Comparison of ENCODE assay signal across 22 cellular contexts in genomic region chr13:41833851-41834250, GRCh38.
DNase-seq lines count a peak whose midpoint lies in the region; ATAC-seq and TF ChIP-seq lines count a peak whose summit lies in the region.
"Had no signal": no experiment of that assay in that cellular context is flagged by ENCODE, and none has a peak within 500 bp of the region (broad histone marks: within the 10 kb centered on the region; RNA-seq: fewer than 3 reads in every experiment).

No MANE protein-coding gene starts in this region.

- intact Hi-C loops in left ventricle myocardium inferior (cut with micrococcal nuclease) (no loop called here), left cardiac atrium (cut with DNase I) (no loop called here)

- ATAC-seq in left cardiac atrium: no peak
- ATAC-seq in stimulated activated naive B cell treated with anti-CD40 and anti-IgM and Interleukin-4, amounts not matched to agents 10 μg/mL and 1 μg/mL and 100 μg/mL, for 72 hours (replicated peaks): no peak
- no peak for ATAC-seq in natural killer cell treated with Interleukin-12 subunit alpha and Interleukin-12 subunit beta and Interleukin-15 and Interleukin-18, amount 100 ng/mL, for 72 hours
- ATAC-seq: CD8-positive, alpha-beta T cell had no signal

- H3K9me3 Mint-ChIP-seq in stimulated activated naive B cell treated with anti-CD40 and anti-IgM and Interleukin-4, amounts not matched to agents 10 μg/mL and 1 μg/mL and 100 μg/mL, for 72 hours: peaks cover 0 to 4% of the 10 kb centered on the region in 2 donors
- H3K9me3 Mint-ChIP-seq in natural killer cell treated with Interleukin-12 subunit alpha and Interleukin-12 subunit beta and Interleukin-15 and Interleukin-18, amount 100 ng/mL, for 72 hours: no peaks in the 10 kb centered on the region
- H3K9me3 Mint-ChIP-seq: CD8-positive, alpha-beta T cell had no signal

- H3K27me3 ChIP-seq in left ventricle myocardium inferior (ENCODE audit: low read depth): no peaks in the 10 kb centered on the region
- H3K27me3 ChIP-seq: BLaER1 treated with 17β-estradiol and CSF1 and Interleukin-3, amounts not matched to agents 10 nM and 100 nM; Peyer's patch had no signal

- H3K36me3 Mint-ChIP-seq in stimulated activated naive B cell treated with anti-CD40 and anti-IgM and Interleukin-4, amounts not matched to agents 10 μg/mL and 1 μg/mL and 100 μg/mL, for 72 hours: peaks cover 33 to 39% of the 10 kb centered on the region in 2 donors
- peaks cover 4% of the 10 kb centered on the region for H3K36me3 Mint-ChIP-seq in natural killer cell treated with Interleukin-12 subunit alpha and Interleukin-12 subunit beta and Interleukin-15 and Interleukin-18, amount 100 ng/mL, for 72 hours

- TF ChIP-seq CTCF in left ventricle myocardium inferior (IDR thresholded peaks at IDR 0.05; ENCODE audit: borderline replicate concordance) (no peak), fibroblast of pulmonary artery (IDR thresholded peaks at IDR 0.05; ENCODE audit: low read length, missing control alignments) (no peak)

- peak overlapping the region; percentile 10 for H3K4me3 ChIP-seq in left ventricle myocardium inferior
- H3K4me3 ChIP-seq in fibroblast of pulmonary artery (replicated peaks; ENCODE audit: low read depth, low read length): no peak overlapping the region
- H3K4me3 ChIP-seq: BLaER1 treated with 17β-estradiol and CSF1 and Interleukin-3, amounts not matched to agents 10 nM and 100 nM; Peyer's patch had no signal

- DNase-seq in left ventricle myocardium inferior (no peak), left cardiac atrium (no peak), caudate nucleus (lab: John Stamatoyannopoulos, UW) (no peak), fibroblast of pulmonary artery (ENCODE audit: low read depth) (peak; percentile 20), retina (no peak)
- no peak for DNase-seq in central memory CD4-positive, alpha-beta T cell
- DNase-seq in stimulated activated naive B cell treated with anti-CD40 and anti-IgM and Interleukin-4, amounts not matched to agents 10 μg/mL and 1 μg/mL and 100 μg/mL, for 72 hours: no peak
- DNase-seq in natural killer cell treated with Interleukin-12 subunit alpha and Interleukin-12 subunit beta and Interleukin-15 and Interleukin-18, amount 100 ng/mL, for 72 hours (ENCODE audit: low spot score): no peak
- DNase-seq: CD8-positive, alpha-beta T cell; GF-D8; H7; KG1; NCI-H1105; NCI-H146; NCI-H2029; NCI-H226; NCI-H524 treated with DMSO at 0.1 percent for 48 hours; NCI-H82; Peyer's patch had no signal

- peaks cover 25% of the 10 kb centered on the region for H3K36me3 ChIP-seq in left ventricle myocardium inferior

- H3K27ac ChIP-seq in left ventricle myocardium inferior (replicated peaks) (peak overlapping the region; percentile 50), caudate nucleus (ENCODE audit: low read depth, low read length) (peak overlapping the region; percentile 68)
- H3K27ac ChIP-seq: 22Rv1; BLaER1 treated with 17β-estradiol and CSF1 and Interleukin-3, amounts not matched to agents 10 nM and 100 nM; HL-60; Peyer's patch had no signal

- H3K4me1 ChIP-seq in left ventricle myocardium inferior: peaks cover 12% of the 10 kb centered on the region
- H3K4me1 ChIP-seq: Peyer's patch had no signal

- peaks cover 4 to 17% of the 10 kb centered on the region in 2 donors for H3K4me1 Mint-ChIP-seq in stimulated activated naive B cell treated with anti-CD40 and anti-IgM and Interleukin-4, amounts not matched to agents 10 μg/mL and 1 μg/mL and 100 μg/mL, for 72 hours
- H3K4me1 Mint-ChIP-seq in natural killer cell treated with Interleukin-12 subunit alpha and Interleukin-12 subunit beta and Interleukin-15 and Interleukin-18, amount 100 ng/mL, for 72 hours (ENCODE audit: low read depth in 2 of 2): peaks cover 0 to 5% of the 10 kb centered on the region in 2 donors

- H3K27ac Mint-ChIP-seq in stimulated activated naive B cell treated with anti-CD40 and anti-IgM and Interleukin-4, amounts not matched to agents 10 μg/mL and 1 μg/mL and 100 μg/mL, for 72 hours: no peak overlapping the region
- no peak overlapping the region for H3K27ac Mint-ChIP-seq in natural killer cell treated with Interleukin-12 subunit alpha and Interleukin-12 subunit beta and Interleukin-15 and Interleukin-18, amount 100 ng/mL, for 72 hours
- H3K27ac Mint-ChIP-seq: CD8-positive, alpha-beta T cell had no signal

- no peaks in the 10 kb centered on the region for H3K9me3 ChIP-seq in left ventricle myocardium inferior (replicated peaks)
- H3K9me3 ChIP-seq: Peyer's patch had no signal

- H3K27me3 Mint-ChIP-seq in stimulated activated naive B cell treated with anti-CD40 and anti-IgM and Interleukin-4, amounts not matched to agents 10 μg/mL and 1 μg/mL and 100 μg/mL, for 72 hours: no peaks in the 10 kb centered on the region
- no peaks in the 10 kb centered on the region for H3K27me3 Mint-ChIP-seq in natural killer cell treated with Interleukin-12 subunit alpha and Interleukin-12 subunit beta and Interleukin-15 and Interleukin-18, amount 100 ng/mL, for 72 hours

- H3K4me3 Mint-ChIP-seq in stimulated activated naive B cell treated with anti-CD40 and anti-IgM and Interleukin-4, amounts not matched to agents 10 μg/mL and 1 μg/mL and 100 μg/mL, for 72 hours: no peak overlapping the region
- no peak overlapping the region for H3K4me3 Mint-ChIP-seq in natural killer cell treated with Interleukin-12 subunit alpha and Interleukin-12 subunit beta and Interleukin-15 and Interleukin-18, amount 100 ng/mL, for 72 hours
- H3K4me3 Mint-ChIP-seq: CD8-positive, alpha-beta T cell had no signal
